In the genomic region with DNA sequence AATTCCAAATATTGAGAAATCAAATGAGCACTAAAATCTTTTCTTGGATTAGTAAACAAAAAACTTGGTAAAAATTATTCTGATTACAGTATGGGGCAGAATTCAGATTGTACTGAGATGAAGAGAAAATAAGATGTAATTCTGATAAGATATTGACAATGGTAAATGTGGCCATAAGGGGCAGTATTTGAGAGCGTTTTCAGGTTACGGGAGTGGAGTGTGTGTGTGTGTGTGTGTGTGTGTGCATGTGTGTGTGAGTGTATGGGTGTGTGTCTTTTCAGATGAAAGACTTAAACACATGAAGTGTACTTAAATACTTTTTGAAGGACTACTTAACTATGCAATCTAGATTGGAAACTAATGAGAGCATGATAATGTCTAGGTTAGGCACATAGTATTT, we compare ENCODE assay signal across 9 cellular contexts.
A peak's percentile ranks its signal among the peaks of the same experiment; 100 is the strongest.
DNase-seq lines count a peak whose midpoint lies in the region; ATAC-seq and TF ChIP-seq lines count a peak whose summit lies in the region.
"Had no signal": no experiment of that assay in that cellular context is flagged by ENCODE, and none has a peak within 500 bp of the region (broad histone marks: within the 10 kb centered on the region; RNA-seq: fewer than 3 reads in every experiment).

No MANE protein-coding gene starts in this region.

- peak; percentile 35 for DNase-seq in CD1c-positive myeloid dendritic cell (ENCODE audit: extremely low spot score)
- peak; percentile 9 for DNase-seq in RKO (ENCODE audit: low spot score)
- peak; percentile 23 for DNase-seq in iPS-NIHi11 (ENCODE audit: low spot score)
- DNase-seq in NCI-H510A (lab: John Stamatoyannopoulos, UW): no peak
- DNase-seq in NCI-H446 (lab: John Stamatoyannopoulos, UW): no peak
- DNase-seq: left cardiac atrium, NCI-H1105 treated with DMSO at 0.1 percent for 48 hours had no signal

- no peak for ATAC-seq in HG03097 (IDR thresholded peaks at IDR 0.05; ENCODE audit: low FRiP score, unreplicated experiment)
- ATAC-seq: left cardiac atrium had no signal

- peak; percentile 41; the same call in 2 of the 3 replicates for TF ChIP-seq CTCF in GM12872 (IDR thresholded peaks at IDR 0.05; ENCODE audit: insufficient read depth, low read depth, low read length)

Comparison
In these comparisons a context has a peak if more than half of its experiments do, and no peak if none do; other contexts are left out.
1. DNase-seq: peak in CD1c-positive myeloid dendritic cell (single experiment), RKO (single experiment) and iPS-NIHi11 (single experiment); none in NCI-H510A (single experiment) and NCI-H446 (0 of 2).